ENCODE assay signal across 8 cellular contexts in genomic region chr4:159048166-159048886, GRCh38. TPM values are rescaled to one million over a fixed set of nuclear protein-coding genes. Genes with fewer than 3 reads are reported as not detected.
DNase-seq lines count a peak whose midpoint lies in the region; ATAC-seq, FAIRE-seq and TF ChIP-seq lines count a peak whose summit lies in the region.

No MANE protein-coding gene starts in this region.

- intact Hi-C loops in MCF 10A (cut with micrococcal nuclease), result no loop called here

- H3K4me3 ChIP-seq in keratinocyte (ENCODE audit: control insufficient read depth in 2 of 3, extremely low read depth in 1 of 3, insufficient read depth in 2 of 3, low read depth in 1 of 3, low read length in 3 of 3), result peak overlapping the region in 1 of 3 experiments; percentile 49
- peak overlapping the region; percentile 62 to 72 for H3K4me3 ChIP-seq in stomach smooth muscle (ENCODE audit: low read length in 2 of 2)

- BruUV-seq in MCF 10A (replicated peaks; lab: Mats Ljungman, UMichigan), result no TSS peak

- H3K27me3 ChIP-seq in keratinocyte (ENCODE audit: control insufficient read depth, extremely low read depth, insufficient read depth, low read length) (peaks cover 2% of the 10 kb centered on the region), stomach smooth muscle (ENCODE audit: control insufficient read depth in 1 of 2, insufficient read depth in 2 of 2, low read length in 2 of 2) (no peaks in the 10 kb centered on the region)

- H3K9ac ChIP-seq in keratinocyte (ENCODE audit: control insufficient read depth, extremely low read depth, insufficient read depth, low read length) (peak overlapping the region; percentile 11), stomach smooth muscle (ENCODE audit: low read length in 2 of 2) (peak overlapping the region; percentile 39 to 60)

- no peaks in the 10 kb centered on the region for H3K79me2 ChIP-seq in keratinocyte (ENCODE audit: control insufficient read depth, insufficient read depth, low read length)

- no peaks in the 10 kb centered on the region for H3K9me1 ChIP-seq in keratinocyte (ENCODE audit: control insufficient read depth, extremely low read depth, insufficient read depth, low read length)

- H3K4me1 Mint-ChIP-seq in MCF 10A (ENCODE audit: insufficient read depth, unreplicated experiment), result no peaks in the 10 kb centered on the region
- peaks cover 16 to 19% of the 10 kb centered on the region in 2 donors for H3K4me1 Mint-ChIP-seq in stimulated activated naive B cell treated with anti-CD40 and anti-IgM and Interleukin-4, amounts not matched to agents 10 μg/mL and 1 μg/mL and 100 μg/mL, for 72 hours

- no peak for ATAC-seq in stimulated activated naive B cell treated with anti-CD40 and anti-IgM and Interleukin-4, amounts not matched to agents 10 μg/mL and 1 μg/mL and 100 μg/mL, for 72 hours (replicated peaks)
- ATAC-seq in HG03521 (IDR thresholded peaks at IDR 0.05; ENCODE audit: unreplicated experiment), result no peak

- H3K4me3 Mint-ChIP-seq in MCF 10A (ENCODE audit: unreplicated experiment), result peak overlapping the region; percentile 61
- H3K4me3 Mint-ChIP-seq in stimulated activated naive B cell treated with anti-CD40 and anti-IgM and Interleukin-4, amounts not matched to agents 10 μg/mL and 1 μg/mL and 100 μg/mL, for 72 hours, result no peak overlapping the region

- dilution Hi-C loops in keratinocyte (cut with MboI; ENCODE audit: extremely low pct_ligation_motif_present, low sequenced_read_pairs), result no loop called here

- no peaks in the 10 kb centered on the region for H3K27me3 Mint-ChIP-seq in MCF 10A (ENCODE audit: insufficient read depth, unreplicated experiment)
- H3K27me3 Mint-ChIP-seq in stimulated activated naive B cell treated with anti-CD40 and anti-IgM and Interleukin-4, amounts not matched to agents 10 μg/mL and 1 μg/mL and 100 μg/mL, for 72 hours, result peaks cover 35 to 49% of the 10 kb centered on the region in 2 donors

- POLR2A ChIA-PET in MCF 10A (lab: Yijun Ruan, JAX), result interaction anchor here (0.6 to 1.1 kb wide), 2 partner anchors 23 to 55 kb away, joined by 3 read pairs; no protein-coding TSS in a partner anchor

- peak overlapping the region; percentile 74 for H3K4me2 ChIP-seq in keratinocyte (ENCODE audit: control insufficient read depth, extremely low read depth, insufficient read depth, low read depth, low read length)

- no peaks in the 10 kb centered on the region for H4K20me1 ChIP-seq in keratinocyte (ENCODE audit: control insufficient read depth, extremely low read depth, insufficient read depth, low read length)

- DNase-seq in NCI-H1048 (lab: John Stamatoyannopoulos, UW) (peak; percentile 47), MCF 10A (ENCODE audit: unreplicated experiment) (peak; percentile 76), keratinocyte (ENCODE audit: low read depth, low spot score) (no peak), mesenteric fat pad (ENCODE audit: low spot score) (no peak), activated gamma-delta T cell treated with Interleukin-2 at 50 U/mL for 16 hours (no peak)
- no peak for DNase-seq in stimulated activated naive B cell treated with anti-CD40 and anti-IgM and Interleukin-4, amounts not matched to agents 10 μg/mL and 1 μg/mL and 100 μg/mL, for 72 hours

- no peak overlapping the region for H3K27ac Mint-ChIP-seq in MCF 10A (ENCODE audit: low read depth, unreplicated experiment)
- no peak overlapping the region for H3K27ac Mint-ChIP-seq in stimulated activated naive B cell treated with anti-CD40 and anti-IgM and Interleukin-4, amounts not matched to agents 10 μg/mL and 1 μg/mL and 100 μg/mL, for 72 hours

- peaks cover 7% of the 10 kb centered on the region for H3K4me1 ChIP-seq in keratinocyte (ENCODE audit: control insufficient read depth, extremely low read depth, insufficient read depth, low read length)
- peaks cover 18% of the 10 kb centered on the region for H3K4me1 ChIP-seq in stomach smooth muscle (ENCODE audit: control insufficient read depth, insufficient read depth, low read length)

- peak; percentile 20 for FAIRE-seq in keratinocyte (lab: Jason Lieb, UNC)

- TF ChIP-seq CTCF in MCF 10A (IDR thresholded peaks at IDR 0.05; ENCODE audit: unreplicated experiment) (no peak), keratinocyte (optimal IDR thresholded peaks at IDR 0.05 in 1 of 3, IDR thresholded peaks at IDR 0.05 in 1 of 3, conservative IDR thresholded peaks at IDR 0.05 in 1 of 3; ENCODE audit: extremely low read depth in 1 of 3, insufficient read depth in 2 of 3, low read length in 3 of 3) (peak in 1 of 3 experiments; percentile 6)

- H3K9me3 ChIP-seq in keratinocyte (ENCODE audit: control insufficient read depth, low read depth, low read length), result no peaks in the 10 kb centered on the region
- no peaks in the 10 kb centered on the region for H3K9me3 ChIP-seq in stomach smooth muscle (ENCODE audit: control insufficient read depth in 2 of 2, low read length in 2 of 2)

- CTCF ChIA-PET in MCF 10A (lab: Yijun Ruan, JAX), result interaction anchor here (0.7 to 1.0 kb wide), 2 partner anchors 16 to 76 kb away, joined by 3 to 4 read pairs; no protein-coding TSS in a partner anchor

- H3K9me3 Mint-ChIP-seq in MCF 10A (ENCODE audit: unreplicated experiment), result no peaks in the 10 kb centered on the region
- no peaks in the 10 kb centered on the region for H3K9me3 Mint-ChIP-seq in stimulated activated naive B cell treated with anti-CD40 and anti-IgM and Interleukin-4, amounts not matched to agents 10 μg/mL and 1 μg/mL and 100 μg/mL, for 72 hours

- no peak overlapping the region for H3K27ac ChIP-seq in keratinocyte (ENCODE audit: control insufficient read depth, insufficient read depth, low read length)
- H3K27ac ChIP-seq in stomach smooth muscle (ENCODE audit: low read length), result peak overlapping the region; percentile 46

- peak overlapping the region; percentile 67 for H2AFZ ChIP-seq in keratinocyte (ENCODE audit: control insufficient read depth, low read length)

- H3K36me3 ChIP-seq in keratinocyte (ENCODE audit: control insufficient read depth in 2 of 2, extremely low read depth in 1 of 2, insufficient read depth in 2 of 2, low read length in 2 of 2) (no peaks in the 10 kb centered on the region), stomach smooth muscle (ENCODE audit: control insufficient read depth in 2 of 2, insufficient read depth in 2 of 2, low read length in 2 of 2) (no peaks in the 10 kb centered on the region)

- no peaks in the 10 kb centered on the region for H3K36me3 Mint-ChIP-seq in MCF 10A (ENCODE audit: insufficient read depth, unreplicated experiment)
- H3K36me3 Mint-ChIP-seq in stimulated activated naive B cell treated with anti-CD40 and anti-IgM and Interleukin-4, amounts not matched to agents 10 μg/mL and 1 μg/mL and 100 μg/mL, for 72 hours, result no peaks in the 10 kb centered on the region

RNA-seq across cellular contexts. Expression of gene RAPGEF2, which starts 54.6 kb away (rescaled TPM):
- total RNA-seq in MCF 10A (2022), result 26.3 and 27.4 TPM in 2 replicates
- 18.6 to 23.8 TPM (median 22.8 TPM) in 3 replicates for polyA plus RNA-seq in keratinocyte
- 52.7 TPM for polyA plus RNA-seq in keratinocyte (2011; ENCODE audit: low read depth)
- 9.4 and 16.3 TPM in 2 replicates for polyA plus RNA-seq in keratinocyte (2011; cell fraction: cytosol; rRNA removed)
- 36.1 and 47.5 TPM in 2 replicates for polyA plus RNA-seq in keratinocyte (2011; cell fraction: nucleus; rRNA removed)
- 12.9 and 13.8 TPM in 2 replicates for polyA plus RNA-seq in keratinocyte (2012; ENCODE audit: low replicate concordance)
- 30.6 to 86.2 TPM (median 46.8 TPM) in 3 replicates for polyA minus RNA-seq in keratinocyte
- 19.4 TPM for polyA minus RNA-seq in keratinocyte (2011; cell fraction: cytosol; rRNA and poly(A)+ RNA removed)
- polyA minus RNA-seq in keratinocyte (2011; cell fraction: nucleus; rRNA and poly(A)+ RNA removed), result 57.0 and 99.4 TPM in 2 replicates
- 37.5 TPM for total RNA-seq in mesenteric fat pad

Comparison
In these comparisons a context has a peak if more than half of its experiments do, and no peak if none do; other contexts are left out.
1. DNase-seq: peak in NCI-H1048 (single experiment) and MCF 10A (single experiment); none in keratinocyte (single experiment), mesenteric fat pad (single experiment), stimulated activated naive B cell treated with anti-CD40 and anti-IgM and Interleukin-4, amounts not matched to agents 10 μg/mL and 1 μg/mL and 100 μg/mL, for 72 hours (single experiment) and activated gamma-delta T cell treated with Interleukin-2 at 50 U/mL for 16 hours (single experiment).